Comparison of ENCODE assay signal across 24 cellular contexts in genomic region chr11:71396548-71397123, GRCh38.
DNase-seq lines count a peak whose midpoint lies in the region; ATAC-seq, FAIRE-seq and TF ChIP-seq lines count a peak whose summit lies in the region.
"Had no signal": no experiment of that assay in that cellular context is flagged by ENCODE, and none has a peak within 500 bp of the region (broad histone marks: within the 10 kb centered on the region; RNA-seq: fewer than 3 reads in every experiment).

No MANE protein-coding gene starts in this region.

- no peaks in the 10 kb centered on the region for H3K9me3 Mint-ChIP-seq in nephron progenitor cell
- H3K9me3 Mint-ChIP-seq: activated naive CD8-positive, alpha-beta T cell treated with anti-CD3 and anti-CD28 coated beads, Interleukin-2, amount 50 U/mL, for 24 hours; activated T-cell treated with anti-CD3 and anti-CD28 coated beads, Interleukin-2, amount 50 U/mL, for 24 hours; natural killer cell had no signal

- no peaks in the 10 kb centered on the region for H3K36me3 Mint-ChIP-seq in nephron progenitor cell (ENCODE audit: low read depth)
- H3K36me3 Mint-ChIP-seq: natural killer cell had no signal

- no peak for ATAC-seq in GM18505 (IDR thresholded peaks at IDR 0.05; ENCODE audit: unreplicated experiment)
- ATAC-seq: A549; activated CD4-positive, alpha-beta T cell treated with anti-CD3 and anti-CD28 coated beads for 36 hours; activated naive CD8-positive, alpha-beta T cell treated with anti-CD3 and anti-CD28 coated beads, Interleukin-2, amount 50 U/mL, for 24 hours; heart left ventricle; natural killer cell; T-helper 17 cell had no signal

- H3K27ac Mint-ChIP-seq in nephron progenitor cell, result no peak overlapping the region
- H3K27ac Mint-ChIP-seq: activated CD4-positive, alpha-beta T cell treated with anti-CD3 and anti-CD28 coated beads for 36 hours; activated naive CD8-positive, alpha-beta T cell treated with anti-CD3 and anti-CD28 coated beads, Interleukin-2, amount 50 U/mL, for 24 hours; activated T-cell treated with anti-CD3 and anti-CD28 coated beads, Interleukin-2, amount 50 U/mL, for 24 hours; natural killer cell; T-helper 17 cell had no signal

- peak; percentile 13 for FAIRE-seq in urothelium cell line (lab: Jason Lieb, UNC)
- FAIRE-seq: A549 had no signal

- no peak for TF ChIP-seq CTCF in nephron progenitor cell (IDR thresholded peaks at IDR 0.05)

- TF ChIP-seq POLR2A in GM18505 (IDR thresholded peaks at IDR 0.05; ENCODE audit: borderline replicate concordance, extremely low read depth, insufficient read depth, insufficient read length), result no peak

- no peak overlapping the region for H3K4me3 Mint-ChIP-seq in nephron progenitor cell
- H3K4me3 Mint-ChIP-seq: activated CD4-positive, alpha-beta T cell treated with anti-CD3 and anti-CD28 coated beads for 36 hours; activated naive CD8-positive, alpha-beta T cell treated with anti-CD3 and anti-CD28 coated beads, Interleukin-2, amount 50 U/mL, for 24 hours; activated T-cell treated with anti-CD3 and anti-CD28 coated beads, Interleukin-2, amount 50 U/mL, for 24 hours; natural killer cell; T-helper 17 cell had no signal

- DNase-seq in NCI-H2171 treated with DMSO at 0.1 percent for 48 hours (lab: John Stamatoyannopoulos, UW) (peak; percentile 55), NCI-H2171 (lab: John Stamatoyannopoulos, UW) (no peak), NCI-H1092 treated with DMSO at 0.1 percent for 48 hours (lab: John Stamatoyannopoulos, UW) (peak; percentile 74), NCI-H774 (lab: John Stamatoyannopoulos, UW) (peak; percentile 81), urothelium cell line (ENCODE audit: low spot score) (no peak), nephron progenitor cell (no peak), superior temporal gyrus (ENCODE audit: extremely low spot score) (no peak)
- DNase-seq: activated CD4-positive, alpha-beta T cell treated with anti-CD3 and anti-CD28 coated beads for 36 hours; activated gamma-delta T cell; activated naive CD8-positive, alpha-beta T cell treated with anti-CD3 and anti-CD28 coated beads, Interleukin-2, amount 50 U/mL, for 24 hours; activated T-cell treated with anti-CD3 and anti-CD28 coated beads, Interleukin-2, amount 50 U/mL, for 24 hours; BE2C; caudate nucleus; heart left ventricle; midbrain; natural killer cell; NCI-H1105; NCI-H748 treated with DMSO at 0.1 percent for 48 hours; ovary; SK-N-SH; stomach; T-helper 17 cell had no signal

- no peaks in the 10 kb centered on the region for H3K4me1 Mint-ChIP-seq in nephron progenitor cell
- H3K4me1 Mint-ChIP-seq: activated CD4-positive, alpha-beta T cell treated with anti-CD3 and anti-CD28 coated beads for 36 hours; activated naive CD8-positive, alpha-beta T cell treated with anti-CD3 and anti-CD28 coated beads, Interleukin-2, amount 50 U/mL, for 24 hours; natural killer cell; T-helper 17 cell had no signal

- peaks cover 30% of the 10 kb centered on the region for H3K27me3 Mint-ChIP-seq in nephron progenitor cell (ENCODE audit: low read depth, poor library complexity)

Comparison
In these comparisons a context has a peak if more than half of its experiments do, and no peak if none do; other contexts are left out.
1. DNase-seq: peak in NCI-H2171 treated with DMSO at 0.1 percent for 48 hours (single experiment), NCI-H1092 treated with DMSO at 0.1 percent for 48 hours (single experiment) and NCI-H774 (single experiment); none in NCI-H2171 (single experiment), urothelium cell line (single experiment), nephron progenitor cell (single experiment) and superior temporal gyrus (single experiment).